In genomic region chr9:8826281-8826680, GRCh38 we compare ENCODE assay signal across 21 cellular contexts.
DNase-seq lines count a peak whose midpoint lies in the region; FAIRE-seq and TF ChIP-seq lines count a peak whose summit lies in the region.
"Had no signal": no experiment of that assay in that cellular context is flagged by ENCODE, and none has a peak within 500 bp of the region (broad histone marks: within the 10 kb centered on the region; RNA-seq: fewer than 3 reads in every experiment).

No MANE protein-coding gene starts in this region.

- no peaks in the 10 kb centered on the region for H3K27me3 ChIP-seq in bronchial epithelial cell (ENCODE audit: control insufficient read depth, insufficient read depth, low read length)
- no peaks in the 10 kb centered on the region for H3K27me3 ChIP-seq in breast epithelium
- H3K27me3 ChIP-seq: MG63 had no signal

- no peaks in the 10 kb centered on the region for H3K9me3 Mint-ChIP-seq in nephron progenitor cell

- no peaks in the 10 kb centered on the region for H3K4me1 ChIP-seq in breast epithelium

- H3K27me3 Mint-ChIP-seq in nephron progenitor cell (ENCODE audit: low read depth, poor library complexity), result peaks cover 4% of the 10 kb centered on the region

- DNase-seq in Daoy (ENCODE audit: low read depth) (peak; percentile 63), NCI-H226 (peak; percentile 66), bronchial epithelial cell (ENCODE audit: low read depth) (peak; percentile 26), nephron progenitor cell (no peak), breast epithelium (ENCODE audit: low spot score in 2 of 2) (no peak), occipital lobe (lab: John Stamatoyannopoulos, UW) (no peak), amniotic stem cell (lab: John Stamatoyannopoulos, UW) (no peak), iPS-NIHi7 (ENCODE audit: extremely low spot score) (no peak)
- DNase-seq: AML-193, DMS79 treated with DMSO at 0.1 percent for 48 hours, IMR-90, MG63, NCI-H1048, NCI-H1436, NCI-H1930, NCI-H446 treated with DMSO at 0.1 percent for 48 hours had no signal

- no peak overlapping the region for H3K27ac ChIP-seq in breast epithelium
- H3K27ac ChIP-seq: 22Rv1, HL-60 had no signal

- TF ChIP-seq POLR2A in breast epithelium (IDR thresholded peaks at IDR 0.05), result no peak

- no peak overlapping the region for H3K4me3 ChIP-seq in bronchial epithelial cell (ENCODE audit: low read depth, low read length)
- H3K4me3 ChIP-seq in breast epithelium, result no peak overlapping the region
- H3K4me3 ChIP-seq: MG63 had no signal

- FAIRE-seq in bronchial epithelial cell (lab: Jason Lieb, UNC), result no peak
- FAIRE-seq: G401.6, HTR-8/SVneo had no signal

- no peaks in the 10 kb centered on the region for H3K36me3 ChIP-seq in bronchial epithelial cell (ENCODE audit: control insufficient read depth, insufficient read depth, low read length)
- H3K36me3 ChIP-seq in breast epithelium, result no peaks in the 10 kb centered on the region
- H3K36me3 ChIP-seq: MG63 had no signal

- H3K36me3 Mint-ChIP-seq in nephron progenitor cell (ENCODE audit: low read depth), result peaks cover 35% of the 10 kb centered on the region
- H3K36me3 Mint-ChIP-seq: CD14-positive monocyte had no signal

- peak overlapping the region; percentile 3 for H3K27ac Mint-ChIP-seq in nephron progenitor cell
- H3K27ac Mint-ChIP-seq: CD14-positive monocyte had no signal

- no peak for TF ChIP-seq CTCF in bronchial epithelial cell (IDR thresholded peaks at IDR 0.05; ENCODE audit: insufficient read depth, low read length, severe bottlenecking)
- no peak for TF ChIP-seq CTCF in nephron progenitor cell (IDR thresholded peaks at IDR 0.05)
- TF ChIP-seq CTCF in breast epithelium (IDR thresholded peaks at IDR 0.05), result no peak

- H3K4me1 Mint-ChIP-seq in nephron progenitor cell, result peaks cover 16% of the 10 kb centered on the region

- intact Hi-C loops in breast epithelium (cut with DNase I; ENCODE audit: low total_unique reads), result no loop called here

- no peaks in the 10 kb centered on the region for H3K9me3 ChIP-seq in breast epithelium
- H3K9me3 ChIP-seq: MG63 had no signal

- H3K4me3 Mint-ChIP-seq in nephron progenitor cell, result no peak overlapping the region
- H3K4me3 Mint-ChIP-seq: CD14-positive monocyte had no signal

Comparison
In these comparisons a context has a peak if more than half of its experiments do, and no peak if none do; other contexts are left out.
1. DNase-seq: peak in Daoy (single experiment), NCI-H226 (single experiment) and bronchial epithelial cell (single experiment); none in nephron progenitor cell (single experiment), breast epithelium (0 of 2), occipital lobe (single experiment), amniotic stem cell (single experiment) and iPS-NIHi7 (single experiment).